In genomic region chr9:136977223-136978072, GRCh38 we compare ENCODE assay signal across 1 cellular context.
TF ChIP-seq lines count a peak whose summit lies in the region.

Gene PTGDS (plus strand): TSS chr9:136977504. CDS start chr9:136977579, 75 bp downstream.

TF ChIP-seq in HepG2, 621 proteins besides CTCF, POLR2A, EP300 and RAD21 (continued from another document):
- TF ChIP-seq RFXAP (CRISPR knock-in tag; IDR thresholded peaks at IDR 0.05; ENCODE audit: borderline replicate concordance) (no peak), ZNF556 (CRISPR knock-in tag; IDR thresholded peaks at IDR 0.05; ENCODE audit: borderline replicate concordance) (no peak), NR3C1 (CRISPR knock-in tag; IDR thresholded peaks at IDR 0.05) (no peak), ZNF772 (CRISPR knock-in tag; IDR thresholded peaks at IDR 0.05) (no peak), ZNF275 (CRISPR knock-in tag; IDR thresholded peaks at IDR 0.05; ENCODE audit: borderline replicate concordance) (no peak), ZNF513 (CRISPR knock-in tag; conservative IDR thresholded peaks at IDR 0.05) (no peak), EHMT2 (IDR thresholded peaks at IDR 0.05; ENCODE audit: borderline replicate concordance, low read depth, low read length) (no peak), SKI (IDR thresholded peaks at IDR 0.05; ENCODE audit: partially characterized antibody) (no peak), XBP1 (CRISPR knock-in tag; IDR thresholded peaks at IDR 0.05) (no peak), ZNF232 (CRISPR knock-in tag; IDR thresholded peaks at IDR 0.05; ENCODE audit: borderline replicate concordance) (no peak), JUND (CRISPR knock-in tag; IDR thresholded peaks at IDR 0.05) (no peak), MZF1 (CRISPR knock-in tag; IDR thresholded peaks at IDR 0.05; ENCODE audit: borderline replicate concordance) (no peak), ZBTB2 (CRISPR knock-in tag; IDR thresholded peaks at IDR 0.05; ENCODE audit: low read depth) (no peak), TAF1 (CRISPR knock-in tag; IDR thresholded peaks at IDR 0.05) (no peak), ZSCAN30 (CRISPR knock-in tag; IDR thresholded peaks at IDR 0.05) (no peak), SALL2 (CRISPR knock-in tag; IDR thresholded peaks at IDR 0.05) (no peak), MAFF (IDR thresholded peaks at IDR 0.05; ENCODE audit: low read depth, low read length) (no peak), SAFB2 (CRISPR knock-in tag; IDR thresholded peaks at IDR 0.05; ENCODE audit: borderline replicate concordance, low read depth) (no peak)
TF ChIP-seq in HepG2: peak in this region for 0.
